Comparison of ENCODE assay signal across 9 cellular contexts in the genomic region with DNA sequence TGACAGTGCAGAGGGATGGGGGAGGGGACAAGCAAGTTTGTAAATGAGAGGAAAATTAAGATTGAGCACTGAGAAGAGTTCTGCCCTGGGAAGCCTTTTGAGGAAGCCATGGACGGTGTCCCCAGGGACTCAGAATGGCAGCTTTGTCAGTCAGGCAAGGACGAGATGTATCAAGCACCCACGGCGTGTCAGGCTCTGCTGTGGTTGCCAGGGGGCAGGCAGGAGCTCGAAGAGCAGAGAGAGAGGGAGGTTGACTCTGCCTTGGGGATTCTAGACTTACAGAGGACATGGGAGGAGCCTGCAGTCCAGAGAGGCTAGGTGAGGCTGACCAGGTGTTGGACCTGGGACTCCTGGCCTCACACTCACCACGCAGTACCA. TPM values are rescaled to one million over a fixed set of nuclear protein-coding genes. Genes with fewer than 3 reads are reported as not detected.
DNase-seq lines count a peak whose midpoint lies in the region; ATAC-seq and TF ChIP-seq lines count a peak whose summit lies in the region.
"Had no signal": no experiment of that assay in that cellular context is flagged by ENCODE, and none has a peak within 500 bp of the region (broad histone marks: within the 10 kb centered on the region; RNA-seq: fewer than 3 reads in every experiment).

No MANE protein-coding gene starts in this region.

- TF ChIP-seq CTCF in foreskin keratinocyte (conservative IDR thresholded peaks at IDR 0.05) = peak; percentile 51

- DNase-seq in NCI-H2227 (lab: John Stamatoyannopoulos, UW; ENCODE audit: unreplicated experiment) (peak; percentile 32), NCI-H2227 treated with DMSO at 0.1 percent for 48 hours (lab: John Stamatoyannopoulos, UW) (no peak), NCI-H82 (lab: John Stamatoyannopoulos, UW) (peak; percentile 89), foreskin keratinocyte (no peak), SW 1271 (lab: John Stamatoyannopoulos, UW) (no peak)
- no peak for DNase-seq in stimulated activated naive B cell treated with anti-CD40 and anti-IgM and Interleukin-4, amounts not matched to agents 10 μg/mL and 1 μg/mL and 100 μg/mL, for 72 hours
- DNase-seq: kidney had no signal

- peaks cover 7% of the 10 kb centered on the region for H3K4me1 ChIP-seq in foreskin keratinocyte

- H3K36me3 Mint-ChIP-seq in stimulated activated naive B cell treated with anti-CD40 and anti-IgM and Interleukin-4, amounts not matched to agents 10 μg/mL and 1 μg/mL and 100 μg/mL, for 72 hours = no peaks in the 10 kb centered on the region

- ATAC-seq in foreskin keratinocyte (peak; percentile 40), GM18907 (IDR thresholded peaks at IDR 0.05; ENCODE audit: unreplicated experiment) (no peak)
- ATAC-seq in stimulated activated naive B cell treated with anti-CD40 and anti-IgM and Interleukin-4, amounts not matched to agents 10 μg/mL and 1 μg/mL and 100 μg/mL, for 72 hours (replicated peaks) = peak; percentile 52 to 65
- no peak for ATAC-seq in activated CD4-positive, CD25-positive, alpha-beta regulatory T cell treated with anti-CD3 and anti-CD28 coated beads, Interleukin-2, amount 50 U/mL, for 24 hours

- no peak overlapping the region for H3K27ac Mint-ChIP-seq in stimulated activated naive B cell treated with anti-CD40 and anti-IgM and Interleukin-4, amounts not matched to agents 10 μg/mL and 1 μg/mL and 100 μg/mL, for 72 hours

- H3K27me3 ChIP-seq in foreskin keratinocyte = peaks cover 7% of the 10 kb centered on the region

- H3K9me3 Mint-ChIP-seq in stimulated activated naive B cell treated with anti-CD40 and anti-IgM and Interleukin-4, amounts not matched to agents 10 μg/mL and 1 μg/mL and 100 μg/mL, for 72 hours = peaks cover 0 to 3% of the 10 kb centered on the region in 2 donors

- no peak overlapping the region for H3K4me3 Mint-ChIP-seq in stimulated activated naive B cell treated with anti-CD40 and anti-IgM and Interleukin-4, amounts not matched to agents 10 μg/mL and 1 μg/mL and 100 μg/mL, for 72 hours

- H3K27me3 Mint-ChIP-seq in stimulated activated naive B cell treated with anti-CD40 and anti-IgM and Interleukin-4, amounts not matched to agents 10 μg/mL and 1 μg/mL and 100 μg/mL, for 72 hours = peaks cover 51% of the 10 kb centered on the region in 2 donors

- H3K27ac ChIP-seq in foreskin keratinocyte = no peak overlapping the region

- peaks cover 6 to 7% of the 10 kb centered on the region in 2 donors for H3K4me1 Mint-ChIP-seq in stimulated activated naive B cell treated with anti-CD40 and anti-IgM and Interleukin-4, amounts not matched to agents 10 μg/mL and 1 μg/mL and 100 μg/mL, for 72 hours

RNA-seq across cellular contexts. Expression of a gene that starts 29.1 kb away (rescaled TPM):
- total RNA-seq in foreskin keratinocyte = 2.2 and 4.5 TPM in 2 replicates
- polyA plus RNA-seq in foreskin keratinocyte = 1.5 and 2.5 TPM in 2 replicates

Comparison
In these comparisons a context has a peak if more than half of its experiments do, and no peak if none do; other contexts are left out.
1. DNase-seq: peak in NCI-H2227 (single experiment) and NCI-H82 (single experiment); none in NCI-H2227 treated with DMSO at 0.1 percent for 48 hours (single experiment), foreskin keratinocyte (0 of 2), stimulated activated naive B cell treated with anti-CD40 and anti-IgM and Interleukin-4, amounts not matched to agents 10 μg/mL and 1 μg/mL and 100 μg/mL, for 72 hours (single experiment) and SW 1271 (0 of 2).
2. ATAC-seq: peak in foreskin keratinocyte (single experiment) and stimulated activated naive B cell treated with anti-CD40 and anti-IgM and Interleukin-4, amounts not matched to agents 10 μg/mL and 1 μg/mL and 100 μg/mL, for 72 hours (2 of 2); none in GM18907 (single experiment) and activated CD4-positive, CD25-positive, alpha-beta regulatory T cell treated with anti-CD3 and anti-CD28 coated beads, Interleukin-2, amount 50 U/mL, for 24 hours (0 of 2).